Comparison of ENCODE assay signal across 8 cellular contexts in the genomic region with DNA sequence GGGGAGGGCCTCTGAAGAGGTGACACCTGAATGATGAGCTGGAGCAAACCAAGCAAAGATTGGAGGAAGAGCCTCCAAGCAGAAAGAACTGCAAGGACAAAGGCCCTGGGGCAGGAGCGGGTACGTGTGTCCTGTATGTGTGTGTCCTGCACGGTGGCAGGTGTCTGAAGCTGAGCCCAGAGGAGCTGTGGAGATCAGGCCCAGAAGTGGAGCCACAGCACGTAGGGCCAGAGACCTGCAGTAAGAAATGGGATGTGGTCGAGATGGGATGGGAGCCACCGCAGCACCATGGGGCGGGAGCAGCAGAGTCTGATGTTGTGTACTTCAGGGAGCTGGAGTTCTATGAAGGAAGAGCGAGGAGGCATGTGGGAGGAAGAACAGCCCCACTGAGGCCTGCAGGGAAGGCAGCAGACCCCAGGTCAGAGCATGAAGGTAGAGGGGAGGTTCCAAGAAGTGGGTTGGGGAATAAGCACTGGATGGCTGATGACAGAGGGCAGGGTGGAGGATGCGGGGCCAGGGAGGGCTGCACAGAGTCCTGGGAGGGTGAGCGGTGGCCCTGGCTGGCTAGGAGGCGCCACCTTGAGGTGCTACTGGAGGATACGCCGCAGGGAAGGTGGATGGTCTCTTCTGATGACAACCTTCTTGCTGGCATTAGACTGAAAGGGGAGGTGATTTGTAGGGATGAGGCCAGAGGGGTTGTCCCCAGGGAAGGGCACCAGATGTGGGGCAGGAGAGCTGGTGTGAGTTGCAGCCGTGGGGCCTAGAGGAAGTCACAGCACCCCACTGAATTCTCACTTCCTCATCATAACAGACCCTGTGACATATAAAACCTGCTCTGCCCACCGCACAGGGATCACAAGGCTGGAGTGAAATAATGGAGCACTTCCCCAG. TPM values are rescaled to one million over a fixed set of nuclear protein-coding genes. Genes with fewer than 3 reads are reported as not detected.
DNase-seq lines count a peak whose midpoint lies in the region; ATAC-seq lines count a peak whose summit lies in the region.

No MANE protein-coding gene starts in this region.

- POLR2A ChIA-PET in activated naive CD8-positive, alpha-beta T cell treated with anti-CD3 and anti-CD28 coated beads, Interleukin-2, amount 10 ng/mL, durations not matched to agents 7 days and 5 days (lab: Charles Lee): interaction anchor here (0.6 to 2.3 kb wide), 3 partner anchors 14 to 88 kb away, joined by 3 to 9 read pairs (median 3); a partner anchor contains a TSS

- DNase-seq in COLO829 (ENCODE audit: low spot score) (peak; percentile 13), GM19240 (ENCODE audit: insufficient read length, low spot score) (peak; percentile 39), SIG-M5 treated with dmso at 0.1 percent for 504 hours (lab: John Stamatoyannopoulos, UW; ENCODE audit: unreplicated experiment) (peak; percentile 85), iPS-NIHi7 (ENCODE audit: extremely low spot score) (peak; percentile 83), OCI-M2 (lab: John Stamatoyannopoulos, UW; ENCODE audit: unreplicated experiment) (no peak)
- peak; percentile 74 for DNase-seq in activated naive CD8-positive, alpha-beta T cell treated with anti-CD3 and anti-CD28 coated beads, Interleukin-2, amount 10 ng/mL, durations not matched to agents 7 days and 5 days
- peak; percentile 39 to 53 for DNase-seq in stimulated activated CD4-positive, alpha-beta T cell treated with anti-CD3 and anti-CD28 coated beads, Interleukin-4, amount 100 ng/mL, for 4 hours

- no peaks in the 10 kb centered on the region for H3K27me3 Mint-ChIP-seq in activated naive CD8-positive, alpha-beta T cell treated with anti-CD3 and anti-CD28 coated beads, Interleukin-2, amount 10 ng/mL, durations not matched to agents 7 days and 5 days

- H3K27ac Mint-ChIP-seq in activated naive CD8-positive, alpha-beta T cell treated with anti-CD3 and anti-CD28 coated beads, Interleukin-2, amount 10 ng/mL, durations not matched to agents 7 days and 5 days: peak overlapping the region; percentile 47

- ATAC-seq in HG03457 (IDR thresholded peaks at IDR 0.05; ENCODE audit: unreplicated experiment): peak; percentile 35
- peak; percentile 96 for ATAC-seq in activated naive CD8-positive, alpha-beta T cell treated with anti-CD3 and anti-CD28 coated beads, Interleukin-2, amount 10 ng/mL, durations not matched to agents 7 days and 5 days (ENCODE audit: low read depth)

- H3K36me3 Mint-ChIP-seq in activated naive CD8-positive, alpha-beta T cell treated with anti-CD3 and anti-CD28 coated beads, Interleukin-2, amount 10 ng/mL, durations not matched to agents 7 days and 5 days: no peaks in the 10 kb centered on the region

- no peaks in the 10 kb centered on the region for H3K9me3 Mint-ChIP-seq in activated naive CD8-positive, alpha-beta T cell treated with anti-CD3 and anti-CD28 coated beads, Interleukin-2, amount 10 ng/mL, durations not matched to agents 7 days and 5 days

- no peak overlapping the region for H3K4me3 Mint-ChIP-seq in activated naive CD8-positive, alpha-beta T cell treated with anti-CD3 and anti-CD28 coated beads, Interleukin-2, amount 10 ng/mL, durations not matched to agents 7 days and 5 days

- H3K4me1 Mint-ChIP-seq in activated naive CD8-positive, alpha-beta T cell treated with anti-CD3 and anti-CD28 coated beads, Interleukin-2, amount 10 ng/mL, durations not matched to agents 7 days and 5 days: peaks cover 12% of the 10 kb centered on the region

RNA-seq across cellular contexts. Expression of a gene that starts 10.6 kb away (rescaled TPM):
- total RNA-seq in activated naive CD8-positive, alpha-beta T cell treated with anti-CD3 and anti-CD28 coated beads, Interleukin-2, amount 10 ng/mL, durations not matched to agents 7 days and 5 days: not detected

RNA-seq across cellular contexts. Expression of a gene that starts 19.2 kb away (rescaled TPM):
- total RNA-seq in activated naive CD8-positive, alpha-beta T cell treated with anti-CD3 and anti-CD28 coated beads, Interleukin-2, amount 10 ng/mL, durations not matched to agents 7 days and 5 days: 100 to 1,000 TPM; 134 to 157 TPM

RNA-seq across cellular contexts. Expression of a gene that starts 38.2 kb away (rescaled TPM):
- 100 to 1,000 TPM; 401 to 414 TPM for total RNA-seq in activated naive CD8-positive, alpha-beta T cell treated with anti-CD3 and anti-CD28 coated beads, Interleukin-2, amount 10 ng/mL, durations not matched to agents 7 days and 5 days
